ENCODE assay signal across 2 cellular contexts in genomic region chr11:55872731-55873130, GRCh38.
A peak's percentile ranks its signal among the peaks of the same experiment; 100 is the strongest.
TF ChIP-seq lines count a peak whose summit lies in the region.

No MANE protein-coding gene starts in this region.

TF ChIP-seq in GM23338, 12 proteins besides CTCF, POLR2A, EP300 and RAD21:
- TF ChIP-seq REST (IDR thresholded peaks at IDR 0.05; ENCODE audit: unreplicated experiment): peak; percentile 58

TF ChIP-seq in K562, 482 proteins besides CTCF, POLR2A, EP300 and RAD21:
- TF ChIP-seq REST (CRISPR knock-in tag; IDR thresholded peaks at IDR 0.05; ENCODE audit: low read depth): peak; percentile 64
